ENCODE assay signal across 15 cellular contexts in the genomic region with DNA sequence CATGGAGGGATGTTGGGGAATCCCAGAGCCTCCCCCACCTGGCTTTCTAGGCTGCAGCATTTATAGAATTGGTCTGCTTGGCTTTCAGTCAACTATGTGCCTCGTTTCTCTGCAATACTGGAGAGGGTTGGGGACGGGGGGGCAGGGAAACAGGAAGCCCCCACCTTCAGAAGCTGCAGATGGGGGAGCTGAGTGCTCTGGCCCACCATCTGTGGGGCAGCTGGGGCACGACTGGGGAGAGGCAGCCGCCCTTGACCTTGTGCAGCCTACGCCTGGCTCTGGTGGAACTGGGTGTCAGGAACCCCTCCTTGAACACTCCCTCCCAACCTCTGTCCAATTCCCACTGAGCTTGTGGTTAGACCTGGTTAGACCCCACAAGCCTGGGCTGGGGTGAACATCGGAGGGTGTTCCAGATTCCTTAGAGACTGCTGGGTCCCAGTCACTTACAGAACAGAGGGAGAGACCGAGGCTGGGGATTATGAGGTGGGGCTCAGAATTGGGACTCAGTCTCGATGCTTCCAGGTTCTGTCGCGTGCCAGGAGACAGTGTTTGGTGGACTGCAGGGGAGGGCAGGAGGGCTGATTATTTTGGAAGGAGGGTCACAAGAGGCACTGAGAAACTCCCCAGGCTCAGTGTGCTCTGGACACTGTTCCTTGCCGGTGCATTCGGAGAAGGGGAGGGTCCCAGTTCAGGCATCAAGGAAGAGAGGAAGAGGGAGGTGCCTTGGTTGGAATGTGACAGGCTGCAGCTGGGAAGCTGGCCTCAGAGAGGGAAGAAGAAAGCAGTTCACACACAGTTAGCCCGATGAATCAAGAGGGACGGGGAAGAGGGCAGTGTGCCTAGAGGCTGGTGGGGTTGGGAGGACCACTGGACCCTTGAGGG. TPM values are rescaled to one million over a fixed set of nuclear protein-coding genes. Genes with fewer than 3 reads are reported as not detected.
A peak's percentile ranks its signal among the peaks of the same experiment; 100 is the strongest.
DNase-seq lines count a peak whose midpoint lies in the region; ATAC-seq, FAIRE-seq and TF ChIP-seq lines count a peak whose summit lies in the region.
"Had no signal": no experiment of that assay in that cellular context is flagged by ENCODE, and none has a peak within 500 bp of the region (broad histone marks: within the 10 kb centered on the region; RNA-seq: fewer than 3 reads in every experiment).

No MANE protein-coding gene starts in this region.

- H3K27me3 ChIP-seq in endodermal cell (ENCODE audit: control insufficient read depth, insufficient read depth, low read length, poor library complexity, severe bottlenecking) = no peaks in the 10 kb centered on the region
- H3K27me3 ChIP-seq: foreskin keratinocyte, thyroid gland had no signal

- H3K4me1 Mint-ChIP-seq in endodermal cell = peaks cover 7% of the 10 kb centered on the region

- DNase-seq in EL (peak; percentile 52), endodermal cell (peak; percentile 67), kidney (peak; percentile 81), sciatic nerve (ENCODE audit: low spot score) (no peak), HCEC 1CT (no peak)
- DNase-seq: activated CD4-positive, CD25-positive, alpha-beta regulatory T cell treated with anti-CD3 and anti-CD28 coated beads, Interleukin-2, amount 50 U/mL, for 72 hours; activated T-cell treated with anti-CD3 and anti-CD28 coated beads, Interleukin-2, amount 50 U/mL, for 48 hours; cerebellar nuclear complex; foreskin keratinocyte; mammary epithelial cell; NCI-H748 treated with DMSO at 0.1 percent for 48 hours; thyroid gland had no signal

- H3K36me3 ChIP-seq in endodermal cell (ENCODE audit: control insufficient read depth, insufficient read depth, low read length) = peaks cover 63% of the 10 kb centered on the region
- no peaks in the 10 kb centered on the region for H3K36me3 ChIP-seq in kidney (ENCODE audit: control insufficient read depth in 1 of 2, insufficient read depth in 2 of 2, low read length in 2 of 2)
- H3K36me3 ChIP-seq: thyroid gland had no signal

- WGBS in endodermal cell (ENCODE audit: insufficient coverage in 1 of 2, insufficient read length in 1 of 2), 2 experiments = 86 to 89% methylated on average over 10 to 14 of the region's 14 CpGs

- peak; percentile 24 for ATAC-seq in sciatic nerve
- no peak for ATAC-seq in HG02759 (IDR thresholded peaks at IDR 0.05; ENCODE audit: unreplicated experiment)
- no peak for ATAC-seq in GM18502 (IDR thresholded peaks at IDR 0.05; ENCODE audit: poor library complexity, unreplicated experiment)
- ATAC-seq in GM21723 (IDR thresholded peaks at IDR 0.05; ENCODE audit: unreplicated experiment) = no peak
- ATAC-seq: foreskin keratinocyte had no signal

- FAIRE-seq in kidney (lab: Jason Lieb, UNC) = no peak

- H3K4me3 ChIP-seq in endodermal cell (ENCODE audit: low read length) = no peak overlapping the region
- H3K4me3 ChIP-seq in kidney (ENCODE audit: low read length in 2 of 2) = no peak overlapping the region
- H3K4me3 ChIP-seq: thyroid gland had no signal

- no peaks in the 10 kb centered on the region for H3K9me3 Mint-ChIP-seq in endodermal cell

- H3K4me1 ChIP-seq in endodermal cell (ENCODE audit: control insufficient read depth, insufficient read depth, low read length) = peaks cover 10% of the 10 kb centered on the region
- peaks cover 42 to 52% of the 10 kb centered on the region in 2 donors for H3K4me1 ChIP-seq in kidney (ENCODE audit: control insufficient read depth in 1 of 2, insufficient read depth in 1 of 2, low read depth in 1 of 2, low read length in 2 of 2)
- H3K4me1 ChIP-seq: thyroid gland had no signal

- H3K27ac Mint-ChIP-seq in endodermal cell = peak overlapping the region; percentile 37

- no peaks in the 10 kb centered on the region for H3K9me3 ChIP-seq in endodermal cell (ENCODE audit: control insufficient read depth, low read length)
- H3K9me3 ChIP-seq in kidney (ENCODE audit: control insufficient read depth in 1 of 2, low read length in 2 of 2) = no peaks in the 10 kb centered on the region
- H3K9me3 ChIP-seq: thyroid gland had no signal

- no peak overlapping the region for H3K27ac ChIP-seq in endodermal cell (ENCODE audit: low read depth, low read length)
- H3K27ac ChIP-seq in kidney (ENCODE audit: low read depth in 2 of 2, low read length in 2 of 2) = peak overlapping the region; percentile 14 to 59
- H3K27ac ChIP-seq: foreskin keratinocyte, thyroid gland had no signal

- intact Hi-C loops in kidney (cut with DNase I) = no loop called here
- intact Hi-C loops in sciatic nerve (cut with DNase I) = no loop called here

- H3K27me3 Mint-ChIP-seq in endodermal cell (ENCODE audit: insufficient read depth) = no peaks in the 10 kb centered on the region

- H3K4me3 Mint-ChIP-seq in endodermal cell = no peak overlapping the region

- peaks cover 17% of the 10 kb centered on the region for H3K36me3 Mint-ChIP-seq in endodermal cell (ENCODE audit: low read depth)

- H3K9ac ChIP-seq in endodermal cell (ENCODE audit: extremely low read depth, low read length, poor library complexity, severe bottlenecking) (no peak overlapping the region), kidney (ENCODE audit: low read length in 2 of 2) (no peak overlapping the region)

- TF ChIP-seq CTCF in endodermal cell (conservative IDR thresholded peaks at IDR 0.05) = no peak
- no peak for TF ChIP-seq CTCF in kidney (IDR thresholded peaks at IDR 0.05; ENCODE audit: borderline replicate concordance, extremely low read depth, insufficient read depth)

RNA-seq across cellular contexts. Expression of a gene that starts 25.6 kb away (rescaled TPM):
- 10 to 100 TPM; 43.8 to 69.5 TPM for total RNA-seq in endodermal cell
- polyA plus RNA-seq in endodermal cell (2013, experiment 1 of 2) = 27.0 TPM
- 29.4 TPM for polyA plus RNA-seq in endodermal cell (2013, experiment 2 of 2)
- 45.6 TPM for total RNA-seq in kidney
- polyA plus RNA-seq in kidney (ENCODE audit: insufficient read depth, low read depth, low replicate concordance) = 13.6 TPM
- 42.4 TPM for total RNA-seq in sciatic nerve

Comparison
In these comparisons a context has a peak if more than half of its experiments do, and no peak if none do; other contexts are left out.
1. DNase-seq: peak in EL (single experiment), endodermal cell (single experiment) and kidney (single experiment); none in sciatic nerve (single experiment) and HCEC 1CT (single experiment).